1 cellular context compared by ENCODE assay signal in genomic region chr19:45032421-45032820, GRCh38.
TF ChIP-seq lines count a peak whose summit lies in the region.

No MANE protein-coding gene starts in this region.

TF ChIP-seq in K562, 482 proteins besides CTCF, POLR2A, EP300 and RAD21:
- TF ChIP-seq ZBTB33 (CRISPR knock-in tag; IDR thresholded peaks at IDR 0.05), result peak; percentile 47; the same call in 1 of the 2 replicates
- no peak for TF ChIP-seq MITF (IDR thresholded peaks at IDR 0.05)
